ENCODE assay signal across 2 cellular contexts in the genomic region with DNA sequence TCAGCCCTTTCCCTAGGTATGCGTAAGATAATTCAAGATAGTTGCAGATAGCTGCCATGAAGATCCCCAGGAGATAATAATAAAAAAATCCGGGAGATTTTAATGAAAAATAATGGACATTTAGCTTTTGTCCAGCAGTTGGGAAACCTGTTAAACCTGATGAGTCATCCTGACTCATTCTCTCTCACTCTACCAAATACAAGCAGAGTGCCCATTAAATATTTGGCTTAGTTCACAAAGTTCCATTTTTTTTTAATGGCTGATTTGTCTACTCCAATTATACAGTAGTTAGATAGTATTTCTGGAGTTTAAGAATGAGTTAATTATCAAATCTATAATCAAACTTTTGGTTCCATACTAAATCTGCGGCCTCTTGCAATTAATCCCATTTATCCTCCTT.
TF ChIP-seq lines count a peak whose summit lies in the region.

No MANE protein-coding gene starts in this region.

TF ChIP-seq in HCT116, 20 proteins besides CTCF, POLR2A, EP300 and RAD21 (continued from another document):
- TF ChIP-seq, protein P1, sequence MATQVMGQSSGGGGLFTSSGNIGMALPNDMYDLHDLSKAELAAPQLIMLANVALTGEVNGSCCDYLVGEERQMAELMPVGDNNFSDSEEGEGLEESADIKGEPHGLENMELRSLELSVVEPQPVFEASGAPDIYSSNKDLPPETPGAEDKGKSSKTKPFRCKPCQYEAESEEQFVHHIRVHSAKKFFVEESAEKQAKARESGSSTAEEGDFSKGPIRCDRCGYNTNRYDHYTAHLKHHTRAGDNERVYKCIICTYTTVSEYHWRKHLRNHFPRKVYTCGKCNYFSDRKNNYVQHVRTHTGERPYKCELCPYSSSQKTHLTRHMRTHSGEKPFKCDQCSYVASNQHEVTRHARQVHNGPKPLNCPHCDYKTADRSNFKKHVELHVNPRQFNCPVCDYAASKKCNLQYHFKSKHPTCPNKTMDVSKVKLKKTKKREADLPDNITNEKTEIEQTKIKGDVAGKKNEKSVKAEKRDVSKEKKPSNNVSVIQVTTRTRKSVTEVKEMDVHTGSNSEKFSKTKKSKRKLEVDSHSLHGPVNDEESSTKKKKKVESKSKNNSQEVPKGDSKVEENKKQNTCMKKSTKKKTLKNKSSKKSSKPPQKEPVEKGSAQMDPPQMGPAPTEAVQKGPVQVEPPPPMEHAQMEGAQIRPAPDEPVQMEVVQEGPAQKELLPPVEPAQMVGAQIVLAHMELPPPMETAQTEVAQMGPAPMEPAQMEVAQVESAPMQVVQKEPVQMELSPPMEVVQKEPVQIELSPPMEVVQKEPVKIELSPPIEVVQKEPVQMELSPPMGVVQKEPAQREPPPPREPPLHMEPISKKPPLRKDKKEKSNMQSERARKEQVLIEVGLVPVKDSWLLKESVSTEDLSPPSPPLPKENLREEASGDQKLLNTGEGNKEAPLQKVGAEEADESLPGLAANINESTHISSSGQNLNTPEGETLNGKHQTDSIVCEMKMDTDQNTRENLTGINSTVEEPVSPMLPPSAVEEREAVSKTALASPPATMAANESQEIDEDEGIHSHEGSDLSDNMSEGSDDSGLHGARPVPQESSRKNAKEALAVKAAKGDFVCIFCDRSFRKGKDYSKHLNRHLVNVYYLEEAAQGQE (IDR thresholded peaks at IDR 0.05; ENCODE audit: low read depth) = no peak
- TF ChIP-seq POLR2AphosphoS5 (IDR thresholded peaks at IDR 0.05; ENCODE audit: low read depth, low read length) (no peak; the same call in 1 of the 2 replicates), SP1 (IDR thresholded peaks at IDR 0.05; ENCODE audit: low read depth) (peak; percentile 87), JUND (IDR thresholded peaks at IDR 0.05) (peak; percentile 98), SRF (IDR thresholded peaks at IDR 0.05; ENCODE audit: low read depth) (peak; percentile 84)
- TF ChIP-seq, protein P2, sequence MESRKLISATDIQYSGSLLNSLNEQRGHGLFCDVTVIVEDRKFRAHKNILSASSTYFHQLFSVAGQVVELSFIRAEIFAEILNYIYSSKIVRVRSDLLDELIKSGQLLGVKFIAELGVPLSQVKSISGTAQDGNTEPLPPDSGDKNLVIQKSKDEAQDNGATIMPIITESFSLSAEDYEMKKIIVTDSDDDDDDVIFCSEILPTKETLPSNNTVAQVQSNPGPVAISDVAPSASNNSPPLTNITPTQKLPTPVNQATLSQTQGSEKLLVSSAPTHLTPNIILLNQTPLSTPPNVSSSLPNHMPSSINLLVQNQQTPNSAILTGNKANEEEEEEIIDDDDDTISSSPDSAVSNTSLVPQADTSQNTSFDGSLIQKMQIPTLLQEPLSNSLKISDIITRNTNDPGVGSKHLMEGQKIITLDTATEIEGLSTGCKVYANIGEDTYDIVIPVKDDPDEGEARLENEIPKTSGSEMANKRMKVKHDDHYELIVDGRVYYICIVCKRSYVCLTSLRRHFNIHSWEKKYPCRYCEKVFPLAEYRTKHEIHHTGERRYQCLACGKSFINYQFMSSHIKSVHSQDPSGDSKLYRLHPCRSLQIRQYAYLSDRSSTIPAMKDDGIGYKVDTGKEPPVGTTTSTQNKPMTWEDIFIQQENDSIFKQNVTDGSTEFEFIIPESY (IDR thresholded peaks at IDR 0.05; ENCODE audit: extremely low read depth, insufficient replicate concordance, low read length) = no peak

TF ChIP-seq in SK-N-SH treated with all-trans-retinoic acid at 6 μM for 48 hours, 23 proteins besides CTCF, POLR2A, EP300 and RAD21 (continued from another document):
- TF ChIP-seq, protein P3, sequence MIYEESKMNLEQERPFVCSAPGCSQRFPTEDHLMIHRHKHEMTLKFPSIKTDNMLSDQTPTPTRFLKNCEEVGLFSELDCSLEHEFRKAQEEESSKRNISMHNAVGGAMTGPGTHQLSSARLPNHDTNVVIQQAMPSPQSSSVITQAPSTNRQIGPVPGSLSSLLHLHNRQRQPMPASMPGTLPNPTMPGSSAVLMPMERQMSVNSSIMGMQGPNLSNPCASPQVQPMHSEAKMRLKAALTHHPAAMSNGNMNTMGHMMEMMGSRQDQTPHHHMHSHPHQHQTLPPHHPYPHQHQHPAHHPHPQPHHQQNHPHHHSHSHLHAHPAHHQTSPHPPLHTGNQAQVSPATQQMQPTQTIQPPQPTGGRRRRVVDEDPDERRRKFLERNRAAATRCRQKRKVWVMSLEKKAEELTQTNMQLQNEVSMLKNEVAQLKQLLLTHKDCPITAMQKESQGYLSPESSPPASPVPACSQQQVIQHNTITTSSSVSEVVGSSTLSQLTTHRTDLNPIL (CRISPR knock-in tag; IDR thresholded peaks at IDR 0.05; ENCODE audit: low read depth) = no peak
- TF ChIP-seq, protein P4, sequence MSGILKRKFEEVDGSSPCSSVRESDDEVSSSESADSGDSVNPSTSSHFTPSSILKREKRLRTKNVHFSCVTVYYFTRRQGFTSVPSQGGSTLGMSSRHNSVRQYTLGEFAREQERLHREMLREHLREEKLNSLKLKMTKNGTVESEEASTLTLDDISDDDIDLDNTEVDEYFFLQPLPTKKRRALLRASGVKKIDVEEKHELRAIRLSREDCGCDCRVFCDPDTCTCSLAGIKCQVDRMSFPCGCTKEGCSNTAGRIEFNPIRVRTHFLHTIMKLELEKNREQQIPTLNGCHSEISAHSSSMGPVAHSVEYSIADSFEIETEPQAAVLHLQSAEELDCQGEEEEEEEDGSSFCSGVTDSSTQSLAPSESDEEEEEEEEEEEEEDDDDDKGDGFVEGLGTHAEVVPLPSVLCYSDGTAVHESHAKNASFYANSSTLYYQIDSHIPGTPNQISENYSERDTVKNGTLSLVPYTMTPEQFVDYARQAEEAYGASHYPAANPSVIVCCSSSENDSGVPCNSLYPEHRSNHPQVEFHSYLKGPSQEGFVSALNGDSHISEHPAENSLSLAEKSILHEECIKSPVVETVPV (CRISPR knock-in tag; IDR thresholded peaks at IDR 0.05) = no peak
- no peak for TF ChIP-seq OSR1 (CRISPR knock-in tag; IDR thresholded peaks at IDR 0.05)
- TF ChIP-seq, protein P5, sequence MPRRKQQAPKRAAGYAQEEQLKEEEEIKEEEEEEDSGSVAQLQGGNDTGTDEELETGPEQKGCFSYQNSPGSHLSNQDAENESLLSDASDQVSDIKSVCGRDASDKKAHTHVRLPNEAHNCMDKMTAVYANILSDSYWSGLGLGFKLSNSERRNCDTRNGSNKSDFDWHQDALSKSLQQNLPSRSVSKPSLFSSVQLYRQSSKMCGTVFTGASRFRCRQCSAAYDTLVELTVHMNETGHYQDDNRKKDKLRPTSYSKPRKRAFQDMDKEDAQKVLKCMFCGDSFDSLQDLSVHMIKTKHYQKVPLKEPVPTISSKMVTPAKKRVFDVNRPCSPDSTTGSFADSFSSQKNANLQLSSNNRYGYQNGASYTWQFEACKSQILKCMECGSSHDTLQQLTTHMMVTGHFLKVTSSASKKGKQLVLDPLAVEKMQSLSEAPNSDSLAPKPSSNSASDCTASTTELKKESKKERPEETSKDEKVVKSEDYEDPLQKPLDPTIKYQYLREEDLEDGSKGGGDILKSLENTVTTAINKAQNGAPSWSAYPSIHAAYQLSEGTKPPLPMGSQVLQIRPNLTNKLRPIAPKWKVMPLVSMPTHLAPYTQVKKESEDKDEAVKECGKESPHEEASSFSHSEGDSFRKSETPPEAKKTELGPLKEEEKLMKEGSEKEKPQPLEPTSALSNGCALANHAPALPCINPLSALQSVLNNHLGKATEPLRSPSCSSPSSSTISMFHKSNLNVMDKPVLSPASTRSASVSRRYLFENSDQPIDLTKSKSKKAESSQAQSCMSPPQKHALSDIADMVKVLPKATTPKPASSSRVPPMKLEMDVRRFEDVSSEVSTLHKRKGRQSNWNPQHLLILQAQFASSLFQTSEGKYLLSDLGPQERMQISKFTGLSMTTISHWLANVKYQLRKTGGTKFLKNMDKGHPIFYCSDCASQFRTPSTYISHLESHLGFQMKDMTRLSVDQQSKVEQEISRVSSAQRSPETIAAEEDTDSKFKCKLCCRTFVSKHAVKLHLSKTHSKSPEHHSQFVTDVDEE (CRISPR knock-in tag; IDR thresholded peaks at IDR 0.05) = no peak
- no peak for TF ChIP-seq ZNF565 (CRISPR knock-in tag; conservative IDR thresholded peaks at IDR 0.05; ENCODE audit: low read depth)
- TF ChIP-seq ARNTL (CRISPR knock-in tag; IDR thresholded peaks at IDR 0.05; ENCODE audit: borderline replicate concordance, low read depth) = no peak
- TF ChIP-seq CSDC2 (CRISPR knock-in tag; IDR thresholded peaks at IDR 0.05) = no peak
- no peak for TF ChIP-seq GLIS3 (CRISPR knock-in tag; IDR thresholded peaks at IDR 0.05)
- no peak for TF ChIP-seq RARB (CRISPR knock-in tag; IDR thresholded peaks at IDR 0.05)
- TF ChIP-seq, protein P6, sequence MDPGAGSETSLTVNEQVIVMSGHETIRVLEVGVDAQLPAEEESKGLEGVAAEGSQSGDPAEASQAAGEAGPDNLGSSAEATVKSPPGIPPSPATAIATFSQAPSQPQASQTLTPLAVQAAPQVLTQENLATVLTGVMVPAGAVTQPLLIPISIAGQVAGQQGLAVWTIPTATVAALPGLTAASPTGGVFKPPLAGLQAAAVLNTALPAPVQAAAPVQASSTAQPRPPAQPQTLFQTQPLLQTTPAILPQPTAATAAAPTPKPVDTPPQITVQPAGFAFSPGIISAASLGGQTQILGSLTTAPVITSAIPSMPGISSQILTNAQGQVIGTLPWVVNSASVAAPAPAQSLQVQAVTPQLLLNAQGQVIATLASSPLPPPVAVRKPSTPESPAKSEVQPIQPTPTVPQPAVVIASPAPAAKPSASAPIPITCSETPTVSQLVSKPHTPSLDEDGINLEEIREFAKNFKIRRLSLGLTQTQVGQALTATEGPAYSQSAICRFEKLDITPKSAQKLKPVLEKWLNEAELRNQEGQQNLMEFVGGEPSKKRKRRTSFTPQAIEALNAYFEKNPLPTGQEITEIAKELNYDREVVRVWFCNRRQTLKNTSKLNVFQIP (CRISPR knock-in tag; IDR thresholded peaks at IDR 0.05; ENCODE audit: borderline replicate concordance, low read depth) = no peak
- TF ChIP-seq ZC3H10 (CRISPR knock-in tag; IDR thresholded peaks at IDR 0.05) = peak; percentile 79
- no peak for TF ChIP-seq PPARA (CRISPR knock-in tag; IDR thresholded peaks at IDR 0.05; ENCODE audit: borderline replicate concordance)
- TF ChIP-seq ZNF70 (CRISPR knock-in tag; IDR thresholded peaks at IDR 0.05) = no peak
- no peak for TF ChIP-seq ZFP3 (CRISPR knock-in tag; IDR thresholded peaks at IDR 0.05)
- TF ChIP-seq ESRRG (CRISPR knock-in tag; IDR thresholded peaks at IDR 0.05) = no peak
- no peak for TF ChIP-seq SNAI2 (CRISPR knock-in tag; IDR thresholded peaks at IDR 0.05)
- no peak for TF ChIP-seq BACH2 (CRISPR knock-in tag; IDR thresholded peaks at IDR 0.05; ENCODE audit: borderline replicate concordance)
